10 cellular contexts compared by ENCODE assay signal in the genomic region with DNA sequence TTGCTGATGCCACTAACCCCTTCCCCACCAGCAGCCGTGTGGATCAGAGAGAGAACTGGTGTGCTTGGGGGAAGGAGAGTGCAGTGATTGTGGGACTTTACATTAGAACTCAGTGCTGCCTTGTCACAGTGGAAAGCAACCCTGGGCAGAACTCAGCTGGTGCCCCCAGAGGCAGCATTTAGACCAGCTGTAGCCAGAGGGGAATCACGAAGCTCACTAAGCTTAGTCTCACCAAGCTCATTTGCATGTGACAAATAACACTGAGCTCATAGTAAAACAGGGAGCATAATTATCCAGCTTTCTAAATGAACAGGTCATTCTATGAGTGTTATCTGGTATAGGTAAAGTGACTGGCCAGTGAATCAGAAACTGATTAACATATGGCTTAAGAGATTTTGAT. TPM values are rescaled to one million over a fixed set of nuclear protein-coding genes. Genes with fewer than 3 reads are reported as not detected.
DNase-seq lines count a peak whose midpoint lies in the region; ATAC-seq, FAIRE-seq and TF ChIP-seq lines count a peak whose summit lies in the region.
"Had no signal": no experiment of that assay in that cellular context is flagged by ENCODE, and none has a peak within 500 bp of the region (broad histone marks: within the 10 kb centered on the region; RNA-seq: fewer than 3 reads in every experiment).

No MANE protein-coding gene starts in this region.

- no peaks in the 10 kb centered on the region for H3K36me3 Mint-ChIP-seq in endodermal cell (ENCODE audit: low read depth)
- peaks cover 7% of the 10 kb centered on the region for H3K36me3 Mint-ChIP-seq in activated T-helper 2 cell treated with anti-CD3 and anti-CD28 coated beads, Interferon-gamma antibody, Interleukin-2, Interleukin-4, amounts not matched to agents 10 μg/mL and 5 μg/mL and 100 μg/mL, durations not matched to agents 14 hours and 24 hours and 36 hours (ENCODE audit: low read depth)

- H3K9me3 Mint-ChIP-seq in endodermal cell, result peaks cover 6% of the 10 kb centered on the region
- H3K9me3 Mint-ChIP-seq in activated T-helper 2 cell treated with anti-CD3 and anti-CD28 coated beads, Interferon-gamma antibody, Interleukin-2, Interleukin-4, amounts not matched to agents 10 μg/mL and 5 μg/mL and 100 μg/mL, durations not matched to agents 14 hours and 24 hours and 36 hours, result peaks cover 11% of the 10 kb centered on the region
- H3K9me3 Mint-ChIP-seq: neural crest cell had no signal

- ATAC-seq in GM21360 (IDR thresholded peaks at IDR 0.05; ENCODE audit: unreplicated experiment) (peak; percentile 79), HG03196 (IDR thresholded peaks at IDR 0.05; ENCODE audit: unreplicated experiment) (peak; percentile 93)

- H3K27me3 Mint-ChIP-seq in endodermal cell (ENCODE audit: insufficient read depth), result peaks cover 12% of the 10 kb centered on the region
- H3K27me3 Mint-ChIP-seq in activated T-helper 2 cell treated with anti-CD3 and anti-CD28 coated beads, Interferon-gamma antibody, Interleukin-2, Interleukin-4, amounts not matched to agents 10 μg/mL and 5 μg/mL and 100 μg/mL, durations not matched to agents 14 hours and 24 hours and 36 hours (ENCODE audit: low read depth), result no peaks in the 10 kb centered on the region

- no peaks in the 10 kb centered on the region for H3K36me3 ChIP-seq in endodermal cell (ENCODE audit: control insufficient read depth, insufficient read depth, low read length)

- 40 to 51% methylated on average over 1 to 2 of the region's 2 CpGs for WGBS in endodermal cell (ENCODE audit: insufficient coverage in 1 of 2, insufficient read length in 1 of 2), 2 experiments

- H3K9me3 ChIP-seq in endodermal cell (ENCODE audit: control insufficient read depth, low read length), result no peaks in the 10 kb centered on the region

- H3K4me1 Mint-ChIP-seq in endodermal cell, result peaks cover 7% of the 10 kb centered on the region
- H3K4me1 Mint-ChIP-seq in activated T-helper 2 cell treated with anti-CD3 and anti-CD28 coated beads, Interferon-gamma antibody, Interleukin-2, Interleukin-4, amounts not matched to agents 10 μg/mL and 5 μg/mL and 100 μg/mL, durations not matched to agents 14 hours and 24 hours and 36 hours (ENCODE audit: low read depth), result peaks cover 7% of the 10 kb centered on the region
- H3K4me1 Mint-ChIP-seq: neural crest cell had no signal

- no peak overlapping the region for H3K9ac ChIP-seq in endodermal cell (ENCODE audit: extremely low read depth, low read length, poor library complexity, severe bottlenecking)

- DNase-seq in GM12892 (ENCODE audit: insufficient read length) (no peak), endodermal cell (peak; percentile 69)
- no peak for DNase-seq in activated T-helper 2 cell treated with anti-CD3 and anti-CD28 coated beads, Interferon-gamma antibody, Interleukin-2, Interleukin-4, amounts not matched to agents 10 μg/mL and 5 μg/mL and 100 μg/mL, durations not matched to agents 14 hours and 24 hours and 36 hours (ENCODE audit: low spot score)
- no peak for DNase-seq in activated CD4-positive, alpha-beta T cell treated with anti-CD3 and anti-CD28 coated beads, Interleukin-2, amount 50 U/mL, for 1 hour
- no peak for DNase-seq in activated CD4-positive, alpha-beta T cell treated with anti-CD3 and anti-CD28 coated beads for 1 hour
- DNase-seq in activated naive CD4-positive, alpha-beta T cell treated with anti-CD3 and anti-CD28 coated beads, Interleukin-2, amount 50 U/mL, for 16 hours, result no peak
- DNase-seq: NCI-H446 treated with DMSO at 0.1 percent for 48 hours had no signal

- peak; percentile 95 for FAIRE-seq in GM12892 (lab: Jason Lieb, UNC)

- TF ChIP-seq POLR2A in GM12892 (IDR thresholded peaks at IDR 0.05; ENCODE audit: low read depth, low read length), result no peak

- no peak overlapping the region for H3K4me3 Mint-ChIP-seq in endodermal cell
- no peak overlapping the region for H3K4me3 Mint-ChIP-seq in activated T-helper 2 cell treated with anti-CD3 and anti-CD28 coated beads, Interferon-gamma antibody, Interleukin-2, Interleukin-4, amounts not matched to agents 10 μg/mL and 5 μg/mL and 100 μg/mL, durations not matched to agents 14 hours and 24 hours and 36 hours (ENCODE audit: low read depth)
- H3K4me3 Mint-ChIP-seq: neural crest cell had no signal

- H3K4me1 ChIP-seq in endodermal cell (ENCODE audit: control insufficient read depth, insufficient read depth, low read length), result no peaks in the 10 kb centered on the region

- peaks cover 6% of the 10 kb centered on the region for H3K27me3 ChIP-seq in endodermal cell (ENCODE audit: control insufficient read depth, insufficient read depth, low read length, poor library complexity, severe bottlenecking)

- H3K4me3 ChIP-seq in endodermal cell (ENCODE audit: low read length), result no peak overlapping the region

- intact Hi-C loops in activated T-helper 2 cell treated with anti-CD3 and anti-CD28 coated beads, Interferon-gamma antibody, Interleukin-2, Interleukin-4, amounts not matched to agents 10 μg/mL and 5 μg/mL and 100 μg/mL, durations not matched to agents 14 hours and 24 hours and 36 hours (cut with micrococcal nuclease), result no loop called here

- H3K27ac Mint-ChIP-seq in endodermal cell, result no peak overlapping the region
- H3K27ac Mint-ChIP-seq in activated T-helper 2 cell treated with anti-CD3 and anti-CD28 coated beads, Interferon-gamma antibody, Interleukin-2, Interleukin-4, amounts not matched to agents 10 μg/mL and 5 μg/mL and 100 μg/mL, durations not matched to agents 14 hours and 24 hours and 36 hours, result no peak overlapping the region

- TF ChIP-seq CTCF in endodermal cell (conservative IDR thresholded peaks at IDR 0.05), result peak; percentile 62

- H3K27ac ChIP-seq in endodermal cell (ENCODE audit: low read depth, low read length), result no peak overlapping the region

RNA-seq across cellular contexts. Expression of gene SMAP2, which starts 9.8 kb away (rescaled TPM):
- polyA plus RNA-seq in GM12892 (2012; ENCODE audit: missing spikeins), result 122 TPM
- 10 to 100 TPM; 21.9 to 22.3 TPM for total RNA-seq in endodermal cell
- 18.0 TPM for polyA plus RNA-seq in endodermal cell (2013, experiment 1 of 2)
- polyA plus RNA-seq in endodermal cell (2013, experiment 2 of 2), result 17.6 TPM
- total RNA-seq in activated T-helper 2 cell treated with anti-CD3 and anti-CD28 coated beads, Interferon-gamma antibody, Interleukin-2, Interleukin-4, amounts not matched to agents 10 μg/mL and 5 μg/mL and 100 μg/mL, durations not matched to agents 14 hours and 24 hours and 36 hours, result 185 and 186 TPM in 2 replicates

RNA-seq across cellular contexts. Expression of gene COL9A2, which starts 46.6 kb away (rescaled TPM):
- polyA plus RNA-seq in GM12892 (2012; ENCODE audit: missing spikeins), result 19.1 TPM
- 100 to 1,000 TPM; 295 to 470 TPM for total RNA-seq in endodermal cell
- 53.1 TPM for polyA plus RNA-seq in endodermal cell (2013, experiment 1 of 2)
- polyA plus RNA-seq in endodermal cell (2013, experiment 2 of 2), result 54.2 TPM
- total RNA-seq in activated T-helper 2 cell treated with anti-CD3 and anti-CD28 coated beads, Interferon-gamma antibody, Interleukin-2, Interleukin-4, amounts not matched to agents 10 μg/mL and 5 μg/mL and 100 μg/mL, durations not matched to agents 14 hours and 24 hours and 36 hours, result 18.7 and 18.9 TPM in 2 replicates

Comparison
In these comparisons a context has a peak if more than half of its experiments do, and no peak if none do; other contexts are left out.
1. RNA of gene COL9A2, which starts 46.6 kb away (total RNA-seq): 295 to 470 TPM in endodermal cell; 18.7 to 18.9 TPM in activated T-helper 2 cell treated with anti-CD3 and anti-CD28 coated beads, Interferon-gamma antibody, Interleukin-2, Interleukin-4, amounts not matched to agents 10 μg/mL and 5 μg/mL and 100 μg/mL, durations not matched to agents 14 hours and 24 hours and 36 hours; every median in the first group is over 10 times any median in the second.